ENCODE assay signal across 12 cellular contexts in genomic region chr15:63079938-63080626, GRCh38. TPM values are rescaled to one million over a fixed set of nuclear protein-coding genes. Genes with fewer than 3 reads are reported as not detected.
DNase-seq lines count a peak whose midpoint lies in the region; ATAC-seq, FAIRE-seq and TF ChIP-seq lines count a peak whose summit lies in the region.
"Had no signal": no experiment of that assay in that cellular context is flagged by ENCODE, and none has a peak within 500 bp of the region (broad histone marks: within the 10 kb centered on the region; RNA-seq: fewer than 3 reads in every experiment).

No MANE protein-coding gene starts in this region.

- peaks cover 2% of the 10 kb centered on the region for H3K27me3 Mint-ChIP-seq in type B pancreatic cell

- H3K27me3 ChIP-seq in brain microvascular endothelial cell (replicated peaks) (no peaks in the 10 kb centered on the region), suprapubic skin (no peaks in the 10 kb centered on the region)

- in situ Hi-C loops in brain microvascular endothelial cell (cut with HindIII; ENCODE audit: low pct_ligation_motif_present, low sequenced_read_pairs): no loop called here

- H3K9me3 Mint-ChIP-seq in type B pancreatic cell: no peaks in the 10 kb centered on the region
- H3K9me3 Mint-ChIP-seq: activated B cell treated with CpG ODN at 0.5 μM for 24 hours had no signal

- TF ChIP-seq EP300 in suprapubic skin (IDR thresholded peaks at IDR 0.05): no peak

- TF ChIP-seq POLR2A in suprapubic skin (IDR thresholded peaks at IDR 0.05): no peak

- H3K36me3 Mint-ChIP-seq in type B pancreatic cell: no peaks in the 10 kb centered on the region

- TF ChIP-seq CTCF in brain microvascular endothelial cell (IDR thresholded peaks at IDR 0.05; ENCODE audit: low read depth, low read length, missing control alignments): no peak
- no peak for TF ChIP-seq CTCF in type B pancreatic cell (conservative IDR thresholded peaks at IDR 0.05)
- no peak for TF ChIP-seq CTCF in suprapubic skin (IDR thresholded peaks at IDR 0.05)

- no peaks in the 10 kb centered on the region for H3K9me3 ChIP-seq in suprapubic skin
- H3K9me3 ChIP-seq: HAP-1 had no signal

- H3K36me3 ChIP-seq in brain microvascular endothelial cell (replicated peaks) (no peaks in the 10 kb centered on the region), suprapubic skin (no peaks in the 10 kb centered on the region)
- H3K36me3 ChIP-seq: HAP-1 had no signal

- no peak for DNase-seq in HTR-8/SVneo (ENCODE audit: insufficient read length, low spot score)
- DNase-seq in brain microvascular endothelial cell: peak; percentile 53
- DNase-seq in islet precursor cell: peak; percentile 85
- no peak for DNase-seq in type B pancreatic cell (ENCODE audit: extremely low spot score, unreplicated experiment)
- DNase-seq in suprapubic skin (ENCODE audit: low spot score in 2 of 2): no peak
- DNase-seq: activated B cell treated with CpG ODN at 0.5 μM for 24 hours, amygdala, COR-L47 had no signal

- H3K4me3 Mint-ChIP-seq in type B pancreatic cell: peak overlapping the region; percentile 20
- H3K4me3 Mint-ChIP-seq: activated B cell treated with CpG ODN at 0.5 μM for 24 hours had no signal

- peaks cover 57% of the 10 kb centered on the region for H3K4me1 Mint-ChIP-seq in type B pancreatic cell (ENCODE audit: unreplicated experiment)
- H3K4me1 Mint-ChIP-seq: activated B cell treated with CpG ODN at 0.5 μM for 24 hours had no signal

- H3K4me3 ChIP-seq in brain microvascular endothelial cell (ENCODE audit: low read depth, low read length) (no peak overlapping the region), suprapubic skin (no peak overlapping the region)
- H3K4me3 ChIP-seq: HAP-1, SK-N-MC had no signal

- H3K27ac Mint-ChIP-seq in type B pancreatic cell: peak overlapping the region; percentile 58
- H3K27ac Mint-ChIP-seq: activated B cell treated with CpG ODN at 0.5 μM for 24 hours had no signal

- H3K27ac ChIP-seq in brain microvascular endothelial cell (no peak overlapping the region), suprapubic skin (no peak overlapping the region)
- H3K27ac ChIP-seq: SK-N-MC had no signal

- no peak for ATAC-seq in HG02981 (IDR thresholded peaks at IDR 0.05; ENCODE audit: unreplicated experiment)
- ATAC-seq in HG02852 (IDR thresholded peaks at IDR 0.05; ENCODE audit: unreplicated experiment): no peak

- WGBS in suprapubic skin: 83% methylated on average over 13 of the region's 13 CpGs

- peaks cover 9% of the 10 kb centered on the region for H3K4me1 ChIP-seq in suprapubic skin

- FAIRE-seq in HTR-8/SVneo (lab: Jason Lieb, UNC): peak; percentile 46

RNA-seq across cellular contexts. Expression of gene TPM1, which starts 37.5 kb away (rescaled TPM):
- total RNA-seq in type B pancreatic cell (ENCODE audit: low replicate concordance) (343 and 447 TPM in 2 replicates), suprapubic skin (100 to 1,000 TPM in 3 of 4 donors, 10 to 100 TPM in 1; 85.4 to 182 (median 127) TPM)

RNA-seq across cellular contexts. Expression of gene LACTB, which starts 41.6 kb away (rescaled TPM):
- 10.9 and 12.6 TPM in 2 replicates for total RNA-seq in type B pancreatic cell (ENCODE audit: low replicate concordance)
- 10 to 100 TPM; 11.3 to 15.9 (median 12.6) TPM for total RNA-seq in suprapubic skin

Comparison
In these comparisons a context has a peak if more than half of its experiments do, and no peak if none do; other contexts are left out.
1. DNase-seq: peak in brain microvascular endothelial cell (single experiment) and islet precursor cell (single experiment); none in HTR-8/SVneo (single experiment), type B pancreatic cell (single experiment) and suprapubic skin (0 of 2).